In genomic region chr20:43444107-43444506, GRCh38 we compare ENCODE assay signal across 16 cellular contexts.
"Had no signal": no experiment of that assay in that cellular context is flagged by ENCODE, and none has a peak within 500 bp of the region (broad histone marks: within the 10 kb centered on the region; RNA-seq: fewer than 3 reads in every experiment).

No MANE protein-coding gene starts in this region.

- H3K9me3 Mint-ChIP-seq: activated CD4-positive, alpha-beta T cell treated with anti-CD3 and anti-CD28 coated beads, Interleukin-2, amount 10 ng/mL, durations not matched to agents 24 days and 14 days; immature natural killer cell; stimulated activated naive CD8-positive, alpha-beta T cell treated with anti-CD3 and anti-CD28 coated beads, Interleukin-15, Interleukin-2, amounts not matched to agents 100 ng/mL and 50 ng/mL, for 24 hours had no signal

- DNase-seq: activated CD4-positive, alpha-beta T cell treated with anti-CD3 and anti-CD28 coated beads, Interleukin-2, amount 10 ng/mL, durations not matched to agents 24 days and 14 days; activated CD4-positive, CD25-positive, alpha-beta regulatory T cell; activated CD8-positive, alpha-beta memory T cell treated with anti-CD3 and anti-CD28 coated beads for 24 hours; activated gamma-delta T cell treated with Interleukin-2 at 50 U/mL for 16 hours; amniotic stem cell; dorsolateral prefrontal cortex; erythroblast; gastrocnemius medialis; heart left ventricle; immature natural killer cell; left cardiac atrium; naive B cell; pancreas; upper lobe of left lung had no signal

- H3K36me3 Mint-ChIP-seq: activated naive CD8-positive, alpha-beta T cell; naive B cell had no signal

- H3K4me1 Mint-ChIP-seq: immature natural killer cell had no signal

- H3K27ac Mint-ChIP-seq: activated CD4-positive, alpha-beta T cell treated with anti-CD3 and anti-CD28 coated beads, Interleukin-2, amount 10 ng/mL, durations not matched to agents 24 days and 14 days; activated naive CD8-positive, alpha-beta T cell; immature natural killer cell; naive B cell; stimulated activated naive CD8-positive, alpha-beta T cell treated with anti-CD3 and anti-CD28 coated beads, Interleukin-15, Interleukin-2, amounts not matched to agents 100 ng/mL and 50 ng/mL, for 24 hours had no signal

- H3K4me3 Mint-ChIP-seq: activated CD4-positive, alpha-beta T cell treated with anti-CD3 and anti-CD28 coated beads, Interleukin-2, amount 10 ng/mL, durations not matched to agents 24 days and 14 days; activated naive CD8-positive, alpha-beta T cell; naive B cell; stimulated activated naive CD8-positive, alpha-beta T cell treated with anti-CD3 and anti-CD28 coated beads, Interleukin-15, Interleukin-2, amounts not matched to agents 100 ng/mL and 50 ng/mL, for 24 hours had no signal
